Comparison of ENCODE assay signal across 10 cellular contexts in genomic region chr11:75311858-75312288, GRCh38. TPM values are rescaled to one million over a fixed set of nuclear protein-coding genes. Genes with fewer than 3 reads are reported as not detected.
DNase-seq lines count a peak whose midpoint lies in the region; FAIRE-seq and TF ChIP-seq lines count a peak whose summit lies in the region.
"Had no signal": no experiment of that assay in that cellular context is flagged by ENCODE, and none has a peak within 500 bp of the region (broad histone marks: within the 10 kb centered on the region; RNA-seq: fewer than 3 reads in every experiment).

No MANE protein-coding gene starts in this region.

- DNase-seq in NCI-H1417 (lab: John Stamatoyannopoulos, UW) (peak; percentile 32 to 47 (median 44)), NCI-H1417 treated with DMSO at 0.1 percent for 48 hours (lab: John Stamatoyannopoulos, UW) (no peak), fibroblast of villous mesenchyme (ENCODE audit: low read depth) (peak; percentile 60), nephron progenitor cell (no peak), urothelium cell line (ENCODE audit: low spot score) (peak; percentile 67), HuH-7.5 (ENCODE audit: low spot score) (no peak), NCI-H2107 (lab: John Stamatoyannopoulos, UW) (no peak)
- DNase-seq in stimulated activated CD4-positive, alpha-beta T cell treated with anti-CD3 and anti-CD28 coated beads, Interleukin-2, amount 100 ng/mL, for 24 hours = no peak
- DNase-seq: stimulated activated CD4-positive, alpha-beta T cell treated with anti-CD3 and anti-CD28 coated beads, Interleukin-1b, Interleukin-23, amount 100 ng/mL, for 48 hours had no signal

- peaks cover 5% of the 10 kb centered on the region for H3K9me3 Mint-ChIP-seq in nephron progenitor cell

- H3K27ac Mint-ChIP-seq in nephron progenitor cell = peak overlapping the region; percentile 88

- TF ChIP-seq CTCF in fibroblast of villous mesenchyme (IDR thresholded peaks at IDR 0.05; ENCODE audit: insufficient read depth, low read depth, low read length) (no peak), nephron progenitor cell (IDR thresholded peaks at IDR 0.05) (no peak)

- peaks cover 5% of the 10 kb centered on the region for H3K36me3 Mint-ChIP-seq in nephron progenitor cell (ENCODE audit: low read depth)

- no peak overlapping the region for H3K4me3 ChIP-seq in fibroblast of villous mesenchyme (ENCODE audit: low read depth, low read length)

- peaks cover 11% of the 10 kb centered on the region for H3K27me3 Mint-ChIP-seq in nephron progenitor cell (ENCODE audit: low read depth, poor library complexity)

- no peak overlapping the region for H3K4me3 Mint-ChIP-seq in nephron progenitor cell

- no peak for FAIRE-seq in urothelium cell line (lab: Jason Lieb, UNC)
- FAIRE-seq: A204.1 had no signal

- peaks cover 32% of the 10 kb centered on the region for H3K4me1 Mint-ChIP-seq in nephron progenitor cell

RNA-seq across cellular contexts. Expression of gene ARRB1, which starts 39.6 kb away (rescaled TPM):
- total RNA-seq in fibroblast of villous mesenchyme = 27.1 and 33.2 TPM in 2 replicates

Comparison
In these comparisons a context has a peak if more than half of its experiments do, and no peak if none do; other contexts are left out.
1. DNase-seq: peak in NCI-H1417 (3 of 3), fibroblast of villous mesenchyme (single experiment) and urothelium cell line (single experiment); none in NCI-H1417 treated with DMSO at 0.1 percent for 48 hours (single experiment), nephron progenitor cell (single experiment), stimulated activated CD4-positive, alpha-beta T cell treated with anti-CD3 and anti-CD28 coated beads, Interleukin-2, amount 100 ng/mL, for 24 hours (0 of 2), HuH-7.5 (single experiment) and NCI-H2107 (single experiment).